Comparison of ENCODE assay signal across 15 cellular contexts in the genomic region with DNA sequence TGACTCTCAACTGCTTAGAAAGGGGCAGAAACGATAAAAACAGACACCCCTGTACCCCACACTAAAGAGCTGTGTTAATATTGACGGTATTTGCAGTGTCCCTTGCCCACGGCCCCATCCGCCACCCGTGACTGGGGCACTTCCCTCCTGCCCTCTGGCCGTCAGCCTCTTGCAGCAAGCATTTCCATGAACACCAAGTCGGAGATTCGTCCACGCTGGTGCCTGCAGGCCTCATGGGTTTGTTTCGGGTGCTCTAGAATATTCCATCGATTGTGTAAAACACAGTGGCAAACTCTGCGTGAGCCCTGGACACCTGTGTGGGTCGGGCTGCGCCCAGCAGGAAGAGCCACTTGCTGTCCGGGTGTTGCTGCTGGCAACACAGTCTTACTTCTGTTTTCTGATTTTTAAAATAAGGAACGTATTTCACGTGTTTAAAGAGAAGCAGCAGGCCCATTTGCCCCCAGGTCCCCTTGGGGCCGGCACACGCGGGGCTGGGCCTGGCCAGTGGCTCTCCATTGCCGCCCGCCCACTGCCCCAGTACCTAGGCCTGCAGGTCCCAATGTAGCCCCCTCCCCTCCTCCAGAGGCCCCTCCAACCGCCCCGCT. TPM values are rescaled to one million over a fixed set of nuclear protein-coding genes. Genes with fewer than 3 reads are reported as not detected.
DNase-seq lines count a peak whose midpoint lies in the region; ATAC-seq, FAIRE-seq and TF ChIP-seq lines count a peak whose summit lies in the region.
"Had no signal": no experiment of that assay in that cellular context is flagged by ENCODE, and none has a peak within 500 bp of the region (broad histone marks: within the 10 kb centered on the region; RNA-seq: fewer than 3 reads in every experiment).

No MANE protein-coding gene starts in this region.

- POLR2A ChIA-PET in OCI-LY7 (lab: Charles Lee) = interaction anchor here (0.6 kb wide), 1 partner anchor 88 kb away, joined by 3 read pairs; no protein-coding TSS in a partner anchor
- POLR2A ChIA-PET in HepG2 (lab: Yijun Ruan, JAX) = no interaction called here

- no peak overlapping the region for H3K4me3 Mint-ChIP-seq in activated CD4-positive, alpha-beta T cell treated with anti-CD3 and anti-CD28 coated beads, Interleukin-2, amount 10 ng/mL, durations not matched to agents 24 days and 14 days
- H3K4me3 Mint-ChIP-seq: activated CD4-positive, alpha-beta T cell treated with anti-CD3 and anti-CD28 coated beads, Interleukin-2, amount 10 ng/mL, durations not matched to agents 7 days and 5 days had no signal

- H3K9me3 ChIP-seq in right atrium auricular region (no peaks in the 10 kb centered on the region), OCI-LY7 (ENCODE audit: low read length) (no peaks in the 10 kb centered on the region), HepG2 (ENCODE audit: low read length) (no peaks in the 10 kb centered on the region), upper lobe of left lung (no peaks in the 10 kb centered on the region)
- H3K9me3 ChIP-seq: adrenal gland, Peyer's patch, thyroid gland had no signal

- ATAC-seq in left ventricle myocardium superior = peak; percentile 15
- ATAC-seq in HepG2 = no peak
- peak in 1 of 2 donors; percentile 42 for ATAC-seq in upper lobe of left lung (ENCODE audit: low FRiP score in 2 of 2)
- no peak for ATAC-seq in GM18868 (IDR thresholded peaks at IDR 0.05; ENCODE audit: unreplicated experiment)
- ATAC-seq: naive thymus-derived CD8-positive, alpha-beta T cell had no signal

- TF ChIP-seq EP300 in HepG2 (IDR thresholded peaks at IDR 0.05; ENCODE audit: low read depth in 2 of 2, low read length in 2 of 2) (no peak), HepG2 (CRISPR knock-in tag; IDR thresholded peaks at IDR 0.05; ENCODE audit: borderline replicate concordance) (no peak), upper lobe of left lung (IDR thresholded peaks at IDR 0.05) (no peak)

- H3K36me3 ChIP-seq in right atrium auricular region = peaks cover 7% of the 10 kb centered on the region
- H3K36me3 ChIP-seq in OCI-LY7 (ENCODE audit: insufficient read depth, low read length) = peaks cover 90% of the 10 kb centered on the region
- peaks cover 11 to 15% of the 10 kb centered on the region in 2 experiments for H3K36me3 ChIP-seq in HepG2 (replicated peaks in 1 of 2; ENCODE audit: control insufficient read depth in 1 of 2, insufficient read depth in 2 of 2, low read length in 2 of 2)
- H3K36me3 ChIP-seq in upper lobe of left lung = peaks cover 4 to 80% (median 51%) of the 10 kb centered on the region in 4 donors

- no peak for TF ChIP-seq POLR2A in HepG2 (IDR thresholded peaks at IDR 0.05; ENCODE audit: insufficient read depth in 1 of 2, low read depth in 2 of 2, low read length in 2 of 2)
- TF ChIP-seq POLR2A in upper lobe of left lung (IDR thresholded peaks at IDR 0.05) = peak in 1 of 4 donors; percentile 16

- no peaks in the 10 kb centered on the region for H3K4me1 Mint-ChIP-seq in activated CD4-positive, alpha-beta T cell treated with anti-CD3 and anti-CD28 coated beads, Interleukin-2, amount 10 ng/mL, durations not matched to agents 24 days and 14 days
- H3K4me1 Mint-ChIP-seq: activated CD4-positive, alpha-beta T cell treated with anti-CD3 and anti-CD28 coated beads, Interleukin-2, amount 10 ng/mL, durations not matched to agents 7 days and 5 days had no signal

- BruUV-seq in OCI-LY7 (replicated peaks; lab: Mats Ljungman, UMichigan) (no TSS peak), HepG2 (replicated peaks; lab: Mats Ljungman, UMichigan) (no TSS peak)

- CTCF ChIA-PET in OCI-LY7 (lab: Charles Lee; ENCODE audit: unreplicated experiment) (no interaction called here), HepG2 (lab: Yijun Ruan, JAX; ENCODE audit: low intra/inter-chr PET ratio, low total read pairs) (no interaction called here)

- peak overlapping the region in 1 of 2 donors; percentile 13 for H3K4me3 ChIP-seq in right atrium auricular region
- H3K4me3 ChIP-seq in OCI-LY7 (ENCODE audit: low read depth, low read length, poor library complexity, severe bottlenecking) = no peak overlapping the region
- no peak overlapping the region for H3K4me3 ChIP-seq in HepG2 (replicated peaks in 1 of 3; ENCODE audit: insufficient read depth in 1 of 3, low read depth in 2 of 3, low read length in 3 of 3)
- peak overlapping the region in 2 of 4 donors; percentile 1 to 4 for H3K4me3 ChIP-seq in upper lobe of left lung
- H3K4me3 ChIP-seq: adrenal gland, Peyer's patch, thyroid gland had no signal

- no peak for TF ChIP-seq CTCF in right atrium auricular region (IDR thresholded peaks at IDR 0.05)
- no peak for TF ChIP-seq CTCF in OCI-LY7 (conservative IDR thresholded peaks at IDR 0.05; ENCODE audit: low read length)
- TF ChIP-seq CTCF in HepG2 (CRISPR knock-in tag; IDR thresholded peaks at IDR 0.05) = no peak
- TF ChIP-seq CTCF in upper lobe of left lung (IDR thresholded peaks at IDR 0.05) = no peak

- H3K79me2 ChIP-seq in OCI-LY7 (ENCODE audit: insufficient read depth, low read depth, low read length) (peaks cover 2% of the 10 kb centered on the region; the same call in 1 of the 2 replicates), HepG2 (ENCODE audit: insufficient read depth, low read length) (no peaks in the 10 kb centered on the region)

- H4K20me1 ChIP-seq in OCI-LY7 (ENCODE audit: insufficient read depth, low read length) = no peaks in the 10 kb centered on the region
- H4K20me1 ChIP-seq in HepG2 (ENCODE audit: insufficient read depth, low read length) = no peaks in the 10 kb centered on the region

- H3K4me2 ChIP-seq in OCI-LY7 (ENCODE audit: low read length) (no peak overlapping the region), HepG2 (ENCODE audit: low read depth, low read length) (no peak overlapping the region)

- no peak overlapping the region for H3K9ac ChIP-seq in HepG2 (ENCODE audit: insufficient read depth, low read depth, low read length)

- H3K27ac ChIP-seq in right atrium auricular region (peak overlapping the region in 1 of 2 donors; percentile 12), OCI-LY7 (ENCODE audit: low read depth, low read length, poor library complexity, severe bottlenecking) (peak overlapping the region; percentile 48), HepG2 (ENCODE audit: extremely low read length, insufficient read depth, low read length) (no peak overlapping the region), upper lobe of left lung (peak overlapping the region in 3 of 4 donors; percentile 53 to 71 (median 68))
- H3K27ac ChIP-seq: thyroid gland had no signal

- H3K27me3 Mint-ChIP-seq in activated CD4-positive, alpha-beta T cell treated with anti-CD3 and anti-CD28 coated beads, Interleukin-2, amount 10 ng/mL, durations not matched to agents 24 days and 14 days = no peaks in the 10 kb centered on the region
- H3K27me3 Mint-ChIP-seq: activated CD4-positive, alpha-beta T cell treated with anti-CD3 and anti-CD28 coated beads, Interleukin-2, amount 10 ng/mL, durations not matched to agents 7 days and 5 days; naive thymus-derived CD8-positive, alpha-beta T cell had no signal

- no peak for DNase-seq in left ventricle myocardium superior
- no peak for DNase-seq in right atrium auricular region (ENCODE audit: low spot score)
- peak; percentile 25 for DNase-seq in OCI-LY7 (ENCODE audit: low spot score)
- no peak for DNase-seq in HepG2 (ENCODE audit: low spot score)
- peak; percentile 40 to 75 for DNase-seq in upper lobe of left lung
- no peak for DNase-seq in NCI-H82 treated with DMSO at 0.1 percent for 48 hours (lab: John Stamatoyannopoulos, UW; ENCODE audit: unreplicated experiment)
- DNase-seq in activated CD4-positive, alpha-beta T cell treated with anti-CD3 and anti-CD28 coated beads, Interleukin-2, amount 10 ng/mL, durations not matched to agents 24 days and 14 days = no peak
- DNase-seq: activated CD4-positive, alpha-beta T cell treated with anti-CD3 and anti-CD28 coated beads, Interleukin-2, amount 10 ng/mL, durations not matched to agents 7 days and 5 days; NCI-H2081; stimulated activated CD4-positive, alpha-beta T cell treated with anti-CD3 and anti-CD28 coated beads, Interleukin-2, amount 100 ng/mL, for 48 hours; thyroid gland had no signal

- no peak for TF ChIP-seq RAD21 in HepG2 (CRISPR knock-in tag; IDR thresholded peaks at IDR 0.05)

- H3K4me1 ChIP-seq in right atrium auricular region (peaks cover 0 to 11% of the 10 kb centered on the region in 2 donors), OCI-LY7 (ENCODE audit: insufficient read depth, low read length, poor library complexity, severe bottlenecking) (no peaks in the 10 kb centered on the region), HepG2 (ENCODE audit: insufficient read depth, low read length) (no peaks in the 10 kb centered on the region), upper lobe of left lung (peaks cover 7 to 25% (median 17%) of the 10 kb centered on the region in 4 donors)

- FAIRE-seq in HepG2 (lab: Jason Lieb, UNC) = no peak

- in situ Hi-C loops in HepG2 (cut with HindIII; ENCODE audit: extremely low pct_ligation_motif_present, low pct_unique_long_range_greater_than_20kb) = no loop called here

- no peaks in the 10 kb centered on the region for H3K27me3 ChIP-seq in right atrium auricular region
- H3K27me3 ChIP-seq in HepG2 (ENCODE audit: control insufficient read depth in 1 of 2, insufficient read depth in 2 of 2, low read length in 2 of 2) = no peaks in the 10 kb centered on the region
- H3K27me3 ChIP-seq in upper lobe of left lung = no peaks in the 10 kb centered on the region
- H3K27me3 ChIP-seq: adrenal gland, Peyer's patch, thyroid gland had no signal

- H3K9me3 Mint-ChIP-seq in activated CD4-positive, alpha-beta T cell treated with anti-CD3 and anti-CD28 coated beads, Interleukin-2, amount 10 ng/mL, durations not matched to agents 24 days and 14 days = no peaks in the 10 kb centered on the region
- H3K9me3 Mint-ChIP-seq: activated CD4-positive, alpha-beta T cell treated with anti-CD3 and anti-CD28 coated beads, Interleukin-2, amount 10 ng/mL, durations not matched to agents 7 days and 5 days; naive thymus-derived CD8-positive, alpha-beta T cell had no signal

- H3K9me2 ChIP-seq in OCI-LY7 (ENCODE audit: insufficient read depth, low read length) = no peaks in the 10 kb centered on the region

- WGBS in HepG2 (ENCODE audit: low lambda C conversion rate) = 96% methylated on average over 24 of the region's 24 CpGs
- WGBS in upper lobe of left lung, 2 donors = 66 to 82% methylated on average over 21 to 24 of the region's 24 CpGs

- intact Hi-C loops in left ventricle myocardium superior (cut with micrococcal nuclease) = no loop called here
- intact Hi-C loops in OCI-LY7 (cut with micrococcal nuclease; ENCODE audit: unreplicated experiment) = no loop called here
- intact Hi-C loops in HepG2 (cut with micrococcal nuclease; ENCODE audit: unreplicated experiment) = no loop called here
- intact Hi-C loops in activated CD4-positive, alpha-beta T cell treated with anti-CD3 and anti-CD28 coated beads, Interleukin-2, amount 10 ng/mL, durations not matched to agents 24 days and 14 days (cut with micrococcal nuclease) = no loop called here

- peaks cover 16% of the 10 kb centered on the region for H3K36me3 Mint-ChIP-seq in activated CD4-positive, alpha-beta T cell treated with anti-CD3 and anti-CD28 coated beads, Interleukin-2, amount 10 ng/mL, durations not matched to agents 24 days and 14 days (ENCODE audit: low read depth)

- H3K27ac Mint-ChIP-seq in activated CD4-positive, alpha-beta T cell treated with anti-CD3 and anti-CD28 coated beads, Interleukin-2, amount 10 ng/mL, durations not matched to agents 24 days and 14 days = no peak overlapping the region

- H2AFZ ChIP-seq in OCI-LY7 (ENCODE audit: low read length) = no peak overlapping the region
- H2AFZ ChIP-seq in HepG2 (ENCODE audit: low read length) = no peak overlapping the region

RNA-seq across cellular contexts. Expression of a gene that starts 10.1 kb away (rescaled TPM):
- total RNA-seq in left ventricle myocardium superior = 30.8 TPM
- 10 to 100 TPM; 14.9 to 34.9 TPM for total RNA-seq in right atrium auricular region
- total RNA-seq in OCI-LY7 (2014; rRNA removed; shearing (Covaris generic)) = 424 and 470 TPM in 2 replicates
- total RNA-seq in OCI-LY7 (2022) = 679 and 701 TPM in 2 replicates
- total RNA-seq in HepG2 (2016; rRNA removed; fragmentation: Illumina TruSeq; extraction: Trizol) = 27.1 and 43.4 TPM in 2 replicates
- total RNA-seq in HepG2 (2016; cell fraction: cytosol; rRNA removed; fragmentation: Illumina TruSeq; extraction: Trizol; ENCODE audit: low read depth) = 72.9 and 78.4 TPM in 2 replicates
- total RNA-seq in HepG2 (2016; cell fraction: insoluble cytoplasmic fraction; rRNA removed; fragmentation: Illumina TruSeq; extraction: Trizol) = 23.7 and 43.2 TPM in 2 replicates
- 74.7 and 83.2 TPM in 2 replicates for total RNA-seq in HepG2 (2016; cell fraction: membrane; rRNA removed; fragmentation: Illumina TruSeq; extraction: Trizol)
- 38.5 and 40.4 TPM in 2 replicates for total RNA-seq in HepG2 (2016; cell fraction: nucleus; rRNA removed; fragmentation: Illumina TruSeq; extraction: Trizol)
- 44.1 and 56.8 TPM in 2 replicates for polyA plus RNA-seq in HepG2 (2011; rRNA removed)
- 43.1 and 61.0 TPM in 2 replicates for polyA plus RNA-seq in HepG2 (2011; cell fraction: cytosol; rRNA removed)
- polyA plus RNA-seq in HepG2 (2011; cell fraction: nucleus; rRNA removed) = 170 and 187 TPM in 2 replicates
- polyA plus RNA-seq in HepG2 (2012) = 22.9 and 33.5 TPM in 2 replicates
- polyA plus RNA-seq in HepG2 (2016; cell fraction: cytosol; fragmentation: Illumina TruSeq; extraction: Trizol; ENCODE audit: low read depth) = 7.9 and 8.6 TPM in 2 replicates
- polyA plus RNA-seq in HepG2 (2016; cell fraction: insoluble cytoplasmic fraction; fragmentation: Illumina TruSeq; extraction: Trizol; ENCODE audit: low read depth) = 17.6 and 23.7 TPM in 2 replicates
- polyA plus RNA-seq in HepG2 (2016; cell fraction: membrane; fragmentation: Illumina TruSeq; extraction: Trizol; ENCODE audit: low read depth) = 13.1 and 13.7 TPM in 2 replicates
- 99.7 and 100 TPM in 2 replicates for polyA plus RNA-seq in HepG2 (2016; cell fraction: nucleus; fragmentation: Illumina TruSeq; extraction: Trizol; ENCODE audit: insufficient read depth, low read depth)
- 44.8 and 70.0 TPM in 2 replicates for polyA minus RNA-seq in HepG2 (2011; rRNA and poly(A)+ RNA removed; ENCODE audit: low replicate concordance)
- polyA minus RNA-seq in HepG2 (2011; cell fraction: cytosol; rRNA and poly(A)+ RNA removed) = 34.6 and 36.4 TPM in 2 replicates
- polyA minus RNA-seq in HepG2 (2011; cell fraction: nucleus; rRNA and poly(A)+ RNA removed) = 46.0 and 49.1 TPM in 2 replicates
- 100 to 1,000 TPM in 3 of 6 donors, 10 to 100 TPM in 3; 74.9 to 193 (median 108) TPM for total RNA-seq in upper lobe of left lung
- total RNA-seq in activated CD4-positive, alpha-beta T cell treated with anti-CD3 and anti-CD28 coated beads, Interleukin-2, amount 10 ng/mL, durations not matched to agents 24 days and 14 days = 256 and 268 TPM in 2 replicates

RNA-seq across cellular contexts. Expression of a gene that starts 18.1 kb away (rescaled TPM):
- total RNA-seq in left ventricle myocardium superior = 90.4 TPM
- 10 to 100 TPM; 51.4 to 54.8 TPM for total RNA-seq in right atrium auricular region
- 75.0 and 82.5 TPM in 2 replicates for total RNA-seq in OCI-LY7 (2014; rRNA removed; shearing (Covaris generic))
- 148 and 151 TPM in 2 replicates for total RNA-seq in OCI-LY7 (2022)
- total RNA-seq in HepG2 (2016; rRNA removed; fragmentation: Illumina TruSeq; extraction: Trizol) = 61.1 and 69.8 TPM in 2 replicates
- total RNA-seq in HepG2 (2016; cell fraction: cytosol; rRNA removed; fragmentation: Illumina TruSeq; extraction: Trizol; ENCODE audit: low read depth) = 34.2 and 37.8 TPM in 2 replicates
- 63.6 and 70.0 TPM in 2 replicates for total RNA-seq in HepG2 (2016; cell fraction: insoluble cytoplasmic fraction; rRNA removed; fragmentation: Illumina TruSeq; extraction: Trizol)
- 62.0 and 64.0 TPM in 2 replicates for total RNA-seq in HepG2 (2016; cell fraction: membrane; rRNA removed; fragmentation: Illumina TruSeq; extraction: Trizol)
- 32.3 and 41.4 TPM in 2 replicates for total RNA-seq in HepG2 (2016; cell fraction: nucleus; rRNA removed; fragmentation: Illumina TruSeq; extraction: Trizol)
- polyA plus RNA-seq in HepG2 (2011; rRNA removed) = 137 and 144 TPM in 2 replicates
- 155 and 177 TPM in 2 replicates for polyA plus RNA-seq in HepG2 (2011; cell fraction: cytosol; rRNA removed)
- 165 and 174 TPM in 2 replicates for polyA plus RNA-seq in HepG2 (2011; cell fraction: nucleus; rRNA removed)
- polyA plus RNA-seq in HepG2 (2012) = 79.6 and 111 TPM in 2 replicates
- polyA plus RNA-seq in HepG2 (2016; cell fraction: cytosol; fragmentation: Illumina TruSeq; extraction: Trizol; ENCODE audit: low read depth) = 46.7 and 48.3 TPM in 2 replicates
- 78.0 and 81.9 TPM in 2 replicates for polyA plus RNA-seq in HepG2 (2016; cell fraction: insoluble cytoplasmic fraction; fragmentation: Illumina TruSeq; extraction: Trizol; ENCODE audit: low read depth)
- polyA plus RNA-seq in HepG2 (2016; cell fraction: membrane; fragmentation: Illumina TruSeq; extraction: Trizol; ENCODE audit: low read depth) = 47.5 and 59.5 TPM in 2 replicates
- polyA plus RNA-seq in HepG2 (2016; cell fraction: nucleus; fragmentation: Illumina TruSeq; extraction: Trizol; ENCODE audit: insufficient read depth, low read depth) = 89.0 and 97.4 TPM in 2 replicates
- 42.5 and 59.2 TPM in 2 replicates for polyA minus RNA-seq in HepG2 (2011; rRNA and poly(A)+ RNA removed; ENCODE audit: low replicate concordance)
- polyA minus RNA-seq in HepG2 (2011; cell fraction: cytosol; rRNA and poly(A)+ RNA removed) = 31.3 and 38.9 TPM in 2 replicates
- polyA minus RNA-seq in HepG2 (2011; cell fraction: nucleus; rRNA and poly(A)+ RNA removed) = 31.5 and 44.4 TPM in 2 replicates
- total RNA-seq in upper lobe of left lung = 10 to 100 TPM; 28.9 to 77.8 (median 62.6) TPM
- 99.7 and 101 TPM in 2 replicates for total RNA-seq in activated CD4-positive, alpha-beta T cell treated with anti-CD3 and anti-CD28 coated beads, Interleukin-2, amount 10 ng/mL, durations not matched to agents 24 days and 14 days

RNA-seq across cellular contexts. Expression of a gene that starts 22.1 kb away (rescaled TPM):
- total RNA-seq in left ventricle myocardium superior (28.5 TPM), right atrium auricular region (10 to 100 TPM; 26.4 to 32.4 TPM), OCI-LY7 (2022) (65.2 and 80.8 TPM in 2 replicates), HepG2 (2016; rRNA removed; fragmentation: Illumina TruSeq; extraction: Trizol) (19.3 and 42.1 TPM in 2 replicates), upper lobe of left lung (10 to 100 TPM; 20.0 to 76.9 (median 38.2) TPM)
- 46.9 and 55.6 TPM in 2 replicates for total RNA-seq in OCI-LY7 (2014; rRNA removed; shearing (Covaris generic))
- 44.1 and 48.5 TPM in 2 replicates for total RNA-seq in HepG2 (2016; cell fraction: cytosol; rRNA removed; fragmentation: Illumina TruSeq; extraction: Trizol; ENCODE audit: low read depth)
- 18.4 and 43.0 TPM in 2 replicates for total RNA-seq in HepG2 (2016; cell fraction: insoluble cytoplasmic fraction; rRNA removed; fragmentation: Illumina TruSeq; extraction: Trizol)
- 47.3 and 50.8 TPM in 2 replicates for total RNA-seq in HepG2 (2016; cell fraction: membrane; rRNA removed; fragmentation: Illumina TruSeq; extraction: Trizol)
- total RNA-seq in HepG2 (2016; cell fraction: nucleus; rRNA removed; fragmentation: Illumina TruSeq; extraction: Trizol) = 29.1 and 32.9 TPM in 2 replicates
- 40.0 and 48.0 TPM in 2 replicates for polyA plus RNA-seq in HepG2 (2011; rRNA removed)
- 45.1 and 55.2 TPM in 2 replicates for polyA plus RNA-seq in HepG2 (2011; cell fraction: cytosol; rRNA removed)
- polyA plus RNA-seq in HepG2 (2011; cell fraction: nucleus; rRNA removed) = 42.8 and 53.8 TPM in 2 replicates
- polyA plus RNA-seq in HepG2 (2012) = 30.1 and 30.6 TPM in 2 replicates
- 22.8 and 30.9 TPM in 2 replicates for polyA plus RNA-seq in HepG2 (2016; cell fraction: cytosol; fragmentation: Illumina TruSeq; extraction: Trizol; ENCODE audit: low read depth)
- polyA plus RNA-seq in HepG2 (2016; cell fraction: insoluble cytoplasmic fraction; fragmentation: Illumina TruSeq; extraction: Trizol; ENCODE audit: low read depth) = 20.3 and 20.6 TPM in 2 replicates
- polyA plus RNA-seq in HepG2 (2016; cell fraction: membrane; fragmentation: Illumina TruSeq; extraction: Trizol; ENCODE audit: low read depth) = 24.3 and 28.8 TPM in 2 replicates
- polyA plus RNA-seq in HepG2 (2016; cell fraction: nucleus; fragmentation: Illumina TruSeq; extraction: Trizol; ENCODE audit: insufficient read depth, low read depth) = 57.8 and 59.9 TPM in 2 replicates
- polyA minus RNA-seq in HepG2 (2011; rRNA and poly(A)+ RNA removed; ENCODE audit: low replicate concordance) = 17.2 and 64.0 TPM in 2 replicates
- 31.0 and 31.1 TPM in 2 replicates for polyA minus RNA-seq in HepG2 (2011; cell fraction: cytosol; rRNA and poly(A)+ RNA removed)
- polyA minus RNA-seq in HepG2 (2011; cell fraction: nucleus; rRNA and poly(A)+ RNA removed) = 16.2 and 18.9 TPM in 2 replicates
- 26.7 and 33.0 TPM in 2 replicates for total RNA-seq in activated CD4-positive, alpha-beta T cell treated with anti-CD3 and anti-CD28 coated beads, Interleukin-2, amount 10 ng/mL, durations not matched to agents 24 days and 14 days

RNA-seq across cellular contexts. Expression of a gene that starts 22.3 kb away (rescaled TPM):
- total RNA-seq in left ventricle myocardium superior (18.6 TPM), right atrium auricular region (10 to 100 TPM; 11.3 to 15.6 TPM), OCI-LY7 (2022) (87.9 and 94.7 TPM in 2 replicates), HepG2 (2016; rRNA removed; fragmentation: Illumina TruSeq; extraction: Trizol) (12.4 and 22.3 TPM in 2 replicates), upper lobe of left lung (100 to 1,000 TPM in 2 of 6 donors, 10 to 100 TPM in 4; 33.7 to 250 (median 43.4) TPM)
- 88.8 and 93.2 TPM in 2 replicates for total RNA-seq in OCI-LY7 (2014; rRNA removed; shearing (Covaris generic))
- 6.5 and 7.4 TPM in 2 replicates for total RNA-seq in HepG2 (2016; cell fraction: cytosol; rRNA removed; fragmentation: Illumina TruSeq; extraction: Trizol; ENCODE audit: low read depth)
- 9.5 and 21.5 TPM in 2 replicates for total RNA-seq in HepG2 (2016; cell fraction: insoluble cytoplasmic fraction; rRNA removed; fragmentation: Illumina TruSeq; extraction: Trizol)
- total RNA-seq in HepG2 (2016; cell fraction: membrane; rRNA removed; fragmentation: Illumina TruSeq; extraction: Trizol) = 8.1 and 9.0 TPM in 2 replicates
- total RNA-seq in HepG2 (2016; cell fraction: nucleus; rRNA removed; fragmentation: Illumina TruSeq; extraction: Trizol) = 22.1 and 27.5 TPM in 2 replicates
- polyA plus RNA-seq in HepG2 (2011; rRNA removed) = 41.8 and 63.2 TPM in 2 replicates
- 20.9 and 28.4 TPM in 2 replicates for polyA plus RNA-seq in HepG2 (2011; cell fraction: cytosol; rRNA removed)
- 726 and 860 TPM in 2 replicates for polyA plus RNA-seq in HepG2 (2011; cell fraction: nucleus; rRNA removed)
- polyA plus RNA-seq in HepG2 (2012) = 33.2 and 40.0 TPM in 2 replicates
- polyA plus RNA-seq in HepG2 (2016; cell fraction: cytosol; fragmentation: Illumina TruSeq; extraction: Trizol; ENCODE audit: low read depth) = 5.4 and 7.5 TPM in 2 replicates
- 16.9 and 19.6 TPM in 2 replicates for polyA plus RNA-seq in HepG2 (2016; cell fraction: insoluble cytoplasmic fraction; fragmentation: Illumina TruSeq; extraction: Trizol; ENCODE audit: low read depth)
- polyA plus RNA-seq in HepG2 (2016; cell fraction: membrane; fragmentation: Illumina TruSeq; extraction: Trizol; ENCODE audit: low read depth) = 6.9 and 9.6 TPM in 2 replicates
- polyA plus RNA-seq in HepG2 (2016; cell fraction: nucleus; fragmentation: Illumina TruSeq; extraction: Trizol; ENCODE audit: insufficient read depth, low read depth) = 83.7 and 89.3 TPM in 2 replicates
- polyA minus RNA-seq in HepG2 (2011; rRNA and poly(A)+ RNA removed; ENCODE audit: low replicate concordance) = 14.8 and 25.5 TPM in 2 replicates
- polyA minus RNA-seq in HepG2 (2011; cell fraction: cytosol; rRNA and poly(A)+ RNA removed) = 12.8 and 13.5 TPM in 2 replicates
- 52.1 and 55.8 TPM in 2 replicates for polyA minus RNA-seq in HepG2 (2011; cell fraction: nucleus; rRNA and poly(A)+ RNA removed)
- total RNA-seq in activated CD4-positive, alpha-beta T cell treated with anti-CD3 and anti-CD28 coated beads, Interleukin-2, amount 10 ng/mL, durations not matched to agents 24 days and 14 days = 33.1 and 36.0 TPM in 2 replicates

Comparison
In these comparisons a context has a peak if more than half of its experiments do, and no peak if none do; other contexts are left out.
1. DNase-seq: peak in OCI-LY7 (single experiment) and upper lobe of left lung (2 of 2); none in left ventricle myocardium superior (single experiment), right atrium auricular region (single experiment), HepG2 (single experiment), NCI-H82 treated with DMSO at 0.1 percent for 48 hours (single experiment) and activated CD4-positive, alpha-beta T cell treated with anti-CD3 and anti-CD28 coated beads, Interleukin-2, amount 10 ng/mL, durations not matched to agents 24 days and 14 days (single experiment).